10 cellular contexts compared by ENCODE assay signal in genomic region chr1:32353886-32354570, GRCh38. TPM values are rescaled to one million over a fixed set of nuclear protein-coding genes. Genes with fewer than 3 reads are reported as not detected.
DNase-seq lines count a peak whose midpoint lies in the region; ATAC-seq and TF ChIP-seq lines count a peak whose summit lies in the region.
"Had no signal": no experiment of that assay in that cellular context is flagged by ENCODE, and none has a peak within 500 bp of the region (broad histone marks: within the 10 kb centered on the region; RNA-seq: fewer than 3 reads in every experiment).

No MANE protein-coding gene starts in this region.

- ATAC-seq in HG03039 (IDR thresholded peaks at IDR 0.05; ENCODE audit: unreplicated experiment), result no peak
- ATAC-seq in HG03354 (IDR thresholded peaks at IDR 0.05; ENCODE audit: poor library complexity, severe bottlenecking, unreplicated experiment), result no peak

- no peak overlapping the region for H3K4me3 ChIP-seq in tibial nerve

- intact Hi-C loops in activated CD4-positive, alpha-beta T cell treated with anti-CD3 and anti-CD28 coated beads, Interleukin-2, amount 10 ng/mL, durations not matched to agents 24 days and 14 days (cut with micrococcal nuclease), result no loop called here
- intact Hi-C loops in MCF 10A (cut with micrococcal nuclease), result no loop called here

- no peak for DNase-seq in activated CD4-positive, alpha-beta T cell treated with anti-CD3 and anti-CD28 coated beads, Interleukin-2, amount 10 ng/mL, durations not matched to agents 24 days and 14 days
- no peak for DNase-seq in activated CD4-positive, alpha-beta T cell treated with anti-CD3 and anti-CD28 coated beads, Interleukin-2, amount 50 U/mL, for 1 hour
- DNase-seq in MCF 10A (ENCODE audit: unreplicated experiment), result no peak
- peak; percentile 82 for DNase-seq in left kidney (ENCODE audit: low read depth, low spot score)
- no peak for DNase-seq in tibial nerve (ENCODE audit: low spot score in 2 of 2)
- DNase-seq in occipital lobe (lab: John Stamatoyannopoulos, UW), result no peak
- DNase-seq: effector CD8-positive, alpha-beta T cell; NCI-H446 treated with DMSO at 0.1 percent for 48 hours had no signal

- TF ChIP-seq POLR2A in tibial nerve (IDR thresholded peaks at IDR 0.05), result no peak

- H3K27me3 Mint-ChIP-seq in activated CD4-positive, alpha-beta T cell treated with anti-CD3 and anti-CD28 coated beads, Interleukin-2, amount 10 ng/mL, durations not matched to agents 24 days and 14 days, result peaks cover 2% of the 10 kb centered on the region
- no peaks in the 10 kb centered on the region for H3K27me3 Mint-ChIP-seq in MCF 10A (ENCODE audit: insufficient read depth, unreplicated experiment)

- peak in 1 of 2 donors; percentile 53 for TF ChIP-seq EP300 in tibial nerve (IDR thresholded peaks at IDR 0.05)

- no peaks in the 10 kb centered on the region for H3K36me3 Mint-ChIP-seq in activated CD4-positive, alpha-beta T cell treated with anti-CD3 and anti-CD28 coated beads, Interleukin-2, amount 10 ng/mL, durations not matched to agents 24 days and 14 days (ENCODE audit: low read depth)
- H3K36me3 Mint-ChIP-seq in MCF 10A (ENCODE audit: insufficient read depth, unreplicated experiment), result peaks cover 20% of the 10 kb centered on the region

- no peaks in the 10 kb centered on the region for H3K9me3 ChIP-seq in tibial nerve

- peak overlapping the region; percentile 2 for H3K4me3 Mint-ChIP-seq in activated CD4-positive, alpha-beta T cell treated with anti-CD3 and anti-CD28 coated beads, Interleukin-2, amount 10 ng/mL, durations not matched to agents 24 days and 14 days
- H3K4me3 Mint-ChIP-seq in MCF 10A (ENCODE audit: unreplicated experiment), result peak overlapping the region; percentile 82

- TF ChIP-seq CTCF in MCF 10A (IDR thresholded peaks at IDR 0.05; ENCODE audit: unreplicated experiment) (no peak), tibial nerve (IDR thresholded peaks at IDR 0.05) (no peak)

- peaks cover 0 to 9% (median 0%) of the 10 kb centered on the region in 3 donors for H3K36me3 ChIP-seq in tibial nerve

- H3K27me3 ChIP-seq in tibial nerve, result no peaks in the 10 kb centered on the region

- peaks cover 0 to 52% (median 26%) of the 10 kb centered on the region in 4 donors for H3K4me1 ChIP-seq in tibial nerve

- WGBS in tibial nerve, 2 donors, result 16 to 17% methylated on average over 2 of the region's 2 CpGs

- CTCF ChIA-PET in MCF 10A (lab: Yijun Ruan, JAX), result interaction anchor here (0.6 to 1.3 kb wide), 2 partner anchors 12 to 138 kb away, joined by 3 to 4 read pairs; no protein-coding TSS in a partner anchor

- no peak overlapping the region for H3K27ac Mint-ChIP-seq in activated CD4-positive, alpha-beta T cell treated with anti-CD3 and anti-CD28 coated beads, Interleukin-2, amount 10 ng/mL, durations not matched to agents 24 days and 14 days
- H3K27ac Mint-ChIP-seq in MCF 10A (ENCODE audit: low read depth, unreplicated experiment), result no peak overlapping the region

- POLR2A ChIA-PET in MCF 10A (lab: Yijun Ruan, JAX), result interaction anchor here (0.6 to 1.8 kb wide), 2 partner anchors 10 to 709 kb away, joined by 3 to 6 read pairs; partner anchors contain the start of gene PEF1

- no peaks in the 10 kb centered on the region for H3K9me3 Mint-ChIP-seq in activated CD4-positive, alpha-beta T cell treated with anti-CD3 and anti-CD28 coated beads, Interleukin-2, amount 10 ng/mL, durations not matched to agents 24 days and 14 days
- H3K9me3 Mint-ChIP-seq in MCF 10A (ENCODE audit: unreplicated experiment), result no peaks in the 10 kb centered on the region

- no TSS peak for BruUV-seq in MCF 10A (replicated peaks; lab: Mats Ljungman, UMichigan)

- peak overlapping the region; percentile 4 to 97 (median 95) for H3K27ac ChIP-seq in tibial nerve

- H3K4me1 Mint-ChIP-seq in activated CD4-positive, alpha-beta T cell treated with anti-CD3 and anti-CD28 coated beads, Interleukin-2, amount 10 ng/mL, durations not matched to agents 24 days and 14 days, result peaks cover 21% of the 10 kb centered on the region
- peaks cover 11% of the 10 kb centered on the region for H3K4me1 Mint-ChIP-seq in MCF 10A (ENCODE audit: insufficient read depth, unreplicated experiment)

RNA-seq across cellular contexts. Expression of gene FAM229A, which starts 8.3 kb away (rescaled TPM):
- total RNA-seq in activated CD4-positive, alpha-beta T cell treated with anti-CD3 and anti-CD28 coated beads, Interleukin-2, amount 10 ng/mL, durations not matched to agents 24 days and 14 days, result 4.2 and 4.4 TPM in 2 replicates
- 13.4 and 19.0 TPM in 2 replicates for total RNA-seq in MCF 10A (2022)
- 10 to 100 TPM in 3 of 4 donors, 1 to 10 TPM in 1; 9.4 to 23.5 (median 16.3) TPM for total RNA-seq in tibial nerve
- 1.6 TPM for total RNA-seq in occipital lobe

RNA-seq across cellular contexts. Expression of gene TSSK3, which starts 8.3 kb away (rescaled TPM):
- 1.0 and 2.3 TPM in 2 replicates for total RNA-seq in activated CD4-positive, alpha-beta T cell treated with anti-CD3 and anti-CD28 coated beads, Interleukin-2, amount 10 ng/mL, durations not matched to agents 24 days and 14 days
- total RNA-seq in MCF 10A (2022) (2.0 and 2.3 TPM in 2 replicates), tibial nerve (1 to 10 TPM in 3 of 4 donors, under 1 TPM in 1; 0.44 to 1.5 (median 1.2) TPM), occipital lobe (not detected)

RNA-seq across cellular contexts. Expression of gene MARCKSL1, which starts 18.0 kb away (rescaled TPM):
- total RNA-seq in activated CD4-positive, alpha-beta T cell treated with anti-CD3 and anti-CD28 coated beads, Interleukin-2, amount 10 ng/mL, durations not matched to agents 24 days and 14 days, result 34.8 and 36.6 TPM in 2 replicates
- total RNA-seq in MCF 10A (2022) (0.65 and 1.0 TPM in 2 replicates), tibial nerve (10 to 100 TPM; 42.4 to 61.2 (median 45.0) TPM), occipital lobe (356 TPM)

RNA-seq across cellular contexts. Expression of gene BSDC1, which starts 40.2 kb away (rescaled TPM):
- total RNA-seq in activated CD4-positive, alpha-beta T cell treated with anti-CD3 and anti-CD28 coated beads, Interleukin-2, amount 10 ng/mL, durations not matched to agents 24 days and 14 days, result 44.8 and 49.5 TPM in 2 replicates
- total RNA-seq in MCF 10A (2022) (52.6 and 56.2 TPM in 2 replicates), tibial nerve (10 to 100 TPM; 60.6 to 88.7 (median 83.8) TPM), occipital lobe (60.7 TPM)

Comparison
In these comparisons a context has a peak if more than half of its experiments do, and no peak if none do; other contexts are left out.
1. RNA of gene MARCKSL1, which starts 18.0 kb away (total RNA-seq): 356 TPM in occipital lobe (single experiment), 42.4 to 61.2 TPM in tibial nerve and 34.8 to 36.6 TPM in activated CD4-positive, alpha-beta T cell treated with anti-CD3 and anti-CD28 coated beads, Interleukin-2, amount 10 ng/mL, durations not matched to agents 24 days and 14 days; 0.65 to 1.0 TPM in MCF 10A; every median in the first group is over 10 times any median in the second.